ENCODE assay signal across 16 cellular contexts in the genomic region with DNA sequence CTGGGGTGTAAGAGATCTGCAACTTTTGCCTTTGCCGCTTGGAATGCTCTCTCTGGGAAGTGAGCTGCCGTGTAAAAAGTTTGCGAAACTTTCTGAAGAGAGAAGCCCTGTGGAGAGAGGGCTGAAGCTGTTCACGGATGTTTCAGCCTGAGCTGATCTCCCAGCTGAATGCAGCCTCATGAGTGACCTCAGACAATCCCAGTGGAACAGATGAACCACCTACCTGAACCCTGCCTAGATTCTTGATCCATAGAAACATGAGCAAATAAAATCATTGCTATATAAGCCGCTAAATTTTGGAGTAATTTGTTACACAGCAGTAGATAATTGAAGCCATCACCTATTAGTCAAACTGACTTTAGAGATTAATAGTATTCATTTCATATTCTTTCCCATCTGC. TPM values are rescaled to one million over a fixed set of nuclear protein-coding genes. Genes with fewer than 3 reads are reported as not detected.
A peak's percentile ranks its signal among the peaks of the same experiment; 100 is the strongest.
DNase-seq lines count a peak whose midpoint lies in the region; ATAC-seq and TF ChIP-seq lines count a peak whose summit lies in the region.
"Had no signal": no experiment of that assay in that cellular context is flagged by ENCODE, and none has a peak within 500 bp of the region (broad histone marks: within the 10 kb centered on the region; RNA-seq: fewer than 3 reads in every experiment).

No MANE protein-coding gene starts in this region.

- H3K9me2 ChIP-seq in GM23338 (ENCODE audit: insufficient read depth) = peaks cover 8% of the 10 kb centered on the region; the same call in 1 of the 2 replicates

- 0 out of 2 replicates have a peak overlapping the region, but pooled peaks have one; percentile 65 for H3K27ac ChIP-seq in GM23338 (ENCODE audit: low read depth)
- H3K27ac ChIP-seq: BLaER1 treated with 17β-estradiol and CSF1 and Interleukin-3, amounts not matched to agents 10 nM and 100 nM; HL-60; KMS-11 had no signal

- no peaks in the 10 kb centered on the region for H3K79me2 ChIP-seq in GM23338 (replicated peaks; ENCODE audit: insufficient read depth)

- H3K4me1 ChIP-seq in GM23338 (ENCODE audit: insufficient read depth) = peaks cover 17% of the 10 kb centered on the region
- H3K4me1 ChIP-seq: Caco-2 had no signal

- peaks cover 9% of the 10 kb centered on the region for H3K27me3 ChIP-seq in GM23338 (ENCODE audit: insufficient read depth)
- H3K27me3 ChIP-seq: BLaER1 treated with 17β-estradiol and CSF1 and Interleukin-3, amounts not matched to agents 10 nM and 100 nM had no signal

- no peaks in the 10 kb centered on the region for H3K36me3 ChIP-seq in GM23338 (ENCODE audit: insufficient read depth)
- H3K36me3 ChIP-seq: BLaER1 treated with 17β-estradiol and CSF1 and Interleukin-3, amounts not matched to agents 10 nM and 100 nM had no signal

- no peak overlapping the region for H3K4me2 ChIP-seq in GM23338
- H3K4me2 ChIP-seq: BLaER1 treated with 17β-estradiol and CSF1 and Interleukin-3, amounts not matched to agents 10 nM and 100 nM; KMS-11 had no signal

- no peaks in the 10 kb centered on the region for H3K9me3 Mint-ChIP-seq in GM23338
- peaks cover 2% of the 10 kb centered on the region for H3K9me3 Mint-ChIP-seq in neural crest cell
- no peaks in the 10 kb centered on the region for H3K9me3 Mint-ChIP-seq in activated CD4-positive, alpha-beta T cell treated with anti-CD3 and anti-CD28 coated beads, Interleukin-2, amount 10 ng/mL, durations not matched to agents 7 days and 5 days
- H3K9me3 Mint-ChIP-seq: CD4-positive, alpha-beta T cell had no signal

- TF ChIP-seq CTCF in GM23338 (conservative IDR thresholded peaks at IDR 0.05; ENCODE audit: low read depth in 2 of 2) = no peak
- no peak for TF ChIP-seq CTCF in choroid plexus epithelial cell (conservative IDR thresholded peaks at IDR 0.05; ENCODE audit: low read depth, low read length)
- TF ChIP-seq CTCF in neural crest cell (conservative IDR thresholded peaks at IDR 0.05) = no peak

- peak overlapping the region; percentile 75; the same call in 1 of the 2 replicates for H2AFZ ChIP-seq in GM23338

- H3K27me3 Mint-ChIP-seq in GM23338 (ENCODE audit: insufficient read depth, low read depth, poor library complexity) (peaks cover 7% of the 10 kb centered on the region), neural crest cell (ENCODE audit: low read depth) (no peaks in the 10 kb centered on the region)
- peaks cover 18% of the 10 kb centered on the region for H3K27me3 Mint-ChIP-seq in activated CD4-positive, alpha-beta T cell treated with anti-CD3 and anti-CD28 coated beads, Interleukin-2, amount 10 ng/mL, durations not matched to agents 7 days and 5 days

- H3K36me3 Mint-ChIP-seq in GM23338 (ENCODE audit: low read depth) (no peaks in the 10 kb centered on the region; the same call in 2 of the 3 replicates), neural crest cell (ENCODE audit: low read depth) (no peaks in the 10 kb centered on the region)
- H3K36me3 Mint-ChIP-seq in activated CD4-positive, alpha-beta T cell treated with anti-CD3 and anti-CD28 coated beads, Interleukin-2, amount 10 ng/mL, durations not matched to agents 7 days and 5 days (ENCODE audit: low read depth) = no peaks in the 10 kb centered on the region

- H3K27ac Mint-ChIP-seq in GM23338 (no peak overlapping the region), neural crest cell (ENCODE audit: unreplicated experiment) (no peak overlapping the region)
- H3K27ac Mint-ChIP-seq in activated CD4-positive, alpha-beta T cell treated with anti-CD3 and anti-CD28 coated beads, Interleukin-2, amount 10 ng/mL, durations not matched to agents 7 days and 5 days = no peak overlapping the region
- H3K27ac Mint-ChIP-seq: CD4-positive, alpha-beta T cell had no signal

- no peak for ATAC-seq in GM23338

- CTCF ChIA-PET in activated CD4-positive, alpha-beta T cell treated with anti-CD3 and anti-CD28 coated beads, Interleukin-2, amount 10 ng/mL, durations not matched to agents 7 days and 5 days (lab: Charles Lee) = no interaction called here

- DNase-seq in GM23338 (ENCODE audit: low spot score) (peak; percentile 11), HuH-7 (ENCODE audit: low spot score) (peak; percentile 10), choroid plexus epithelial cell (ENCODE audit: low read depth) (peak; percentile 27), neural crest cell (ENCODE audit: low read depth, low spot score) (no peak), midbrain (lab: John Stamatoyannopoulos, UW) (no peak)
- no peak for DNase-seq in activated CD4-positive, alpha-beta T cell treated with anti-CD3 and anti-CD28 coated beads, Interleukin-2, amount 10 ng/mL, durations not matched to agents 7 days and 5 days
- no peak for DNase-seq in activated CD4-positive, CD25-positive, alpha-beta regulatory T cell (lab: John Stamatoyannopoulos, UW)
- DNase-seq: Caco-2; CD4-positive, alpha-beta T cell; DMS79; GDM1; HCEC 1CT had no signal

- POLR2A ChIA-PET in activated CD4-positive, alpha-beta T cell treated with anti-CD3 and anti-CD28 coated beads, Interleukin-2, amount 10 ng/mL, durations not matched to agents 7 days and 5 days (lab: Charles Lee) = no interaction called here

- H3K4me3 ChIP-seq in GM23338 = no peak overlapping the region
- H3K4me3 ChIP-seq in choroid plexus epithelial cell (ENCODE audit: low read depth, low read length) = no peak overlapping the region
- H3K4me3 ChIP-seq: BLaER1 treated with 17β-estradiol and CSF1 and Interleukin-3, amounts not matched to agents 10 nM and 100 nM had no signal

- H3F3A ChIP-seq in GM23338 (replicated peaks; ENCODE audit: low read depth) = peaks cover 15% of the 10 kb centered on the region

- H3K4me3 Mint-ChIP-seq in GM23338 (no peak overlapping the region), neural crest cell (peak overlapping the region; percentile 45)
- no peak overlapping the region for H3K4me3 Mint-ChIP-seq in activated CD4-positive, alpha-beta T cell treated with anti-CD3 and anti-CD28 coated beads, Interleukin-2, amount 10 ng/mL, durations not matched to agents 7 days and 5 days
- H3K4me3 Mint-ChIP-seq: CD4-positive, alpha-beta T cell had no signal

- H3K4me1 Mint-ChIP-seq in GM23338 (peaks cover 23% of the 10 kb centered on the region), neural crest cell (peaks cover 10% of the 10 kb centered on the region)
- H3K4me1 Mint-ChIP-seq in activated CD4-positive, alpha-beta T cell treated with anti-CD3 and anti-CD28 coated beads, Interleukin-2, amount 10 ng/mL, durations not matched to agents 7 days and 5 days = peaks cover 14% of the 10 kb centered on the region

- H4K20me1 ChIP-seq in GM23338 (replicated peaks; ENCODE audit: insufficient read depth) = no peaks in the 10 kb centered on the region
- H4K20me1 ChIP-seq: BLaER1 treated with 17β-estradiol and CSF1 and Interleukin-3, amounts not matched to agents 10 nM and 100 nM had no signal

TF ChIP-seq in GM23338, 12 proteins besides CTCF, POLR2A, EP300 and RAD21:
- TF ChIP-seq, protein P1, sequence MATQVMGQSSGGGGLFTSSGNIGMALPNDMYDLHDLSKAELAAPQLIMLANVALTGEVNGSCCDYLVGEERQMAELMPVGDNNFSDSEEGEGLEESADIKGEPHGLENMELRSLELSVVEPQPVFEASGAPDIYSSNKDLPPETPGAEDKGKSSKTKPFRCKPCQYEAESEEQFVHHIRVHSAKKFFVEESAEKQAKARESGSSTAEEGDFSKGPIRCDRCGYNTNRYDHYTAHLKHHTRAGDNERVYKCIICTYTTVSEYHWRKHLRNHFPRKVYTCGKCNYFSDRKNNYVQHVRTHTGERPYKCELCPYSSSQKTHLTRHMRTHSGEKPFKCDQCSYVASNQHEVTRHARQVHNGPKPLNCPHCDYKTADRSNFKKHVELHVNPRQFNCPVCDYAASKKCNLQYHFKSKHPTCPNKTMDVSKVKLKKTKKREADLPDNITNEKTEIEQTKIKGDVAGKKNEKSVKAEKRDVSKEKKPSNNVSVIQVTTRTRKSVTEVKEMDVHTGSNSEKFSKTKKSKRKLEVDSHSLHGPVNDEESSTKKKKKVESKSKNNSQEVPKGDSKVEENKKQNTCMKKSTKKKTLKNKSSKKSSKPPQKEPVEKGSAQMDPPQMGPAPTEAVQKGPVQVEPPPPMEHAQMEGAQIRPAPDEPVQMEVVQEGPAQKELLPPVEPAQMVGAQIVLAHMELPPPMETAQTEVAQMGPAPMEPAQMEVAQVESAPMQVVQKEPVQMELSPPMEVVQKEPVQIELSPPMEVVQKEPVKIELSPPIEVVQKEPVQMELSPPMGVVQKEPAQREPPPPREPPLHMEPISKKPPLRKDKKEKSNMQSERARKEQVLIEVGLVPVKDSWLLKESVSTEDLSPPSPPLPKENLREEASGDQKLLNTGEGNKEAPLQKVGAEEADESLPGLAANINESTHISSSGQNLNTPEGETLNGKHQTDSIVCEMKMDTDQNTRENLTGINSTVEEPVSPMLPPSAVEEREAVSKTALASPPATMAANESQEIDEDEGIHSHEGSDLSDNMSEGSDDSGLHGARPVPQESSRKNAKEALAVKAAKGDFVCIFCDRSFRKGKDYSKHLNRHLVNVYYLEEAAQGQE (IDR thresholded peaks at IDR 0.05; ENCODE audit: unreplicated experiment) = no peak
- peak; percentile 71 for TF ChIP-seq ZNF331 (CRISPR knock-in tag; IDR thresholded peaks at IDR 0.05; ENCODE audit: low read depth)

RNA-seq across cellular contexts. Expression of gene ALG6, which starts 4.4 kb away (rescaled TPM):
- total RNA-seq in GM23338 (2014; rRNA removed; shearing (Covaris generic)) = 34.6 and 42.1 TPM in 2 replicates
- 19.7 and 24.1 TPM in 2 replicates for polyA plus RNA-seq in GM23338 (2016; fragmentation: Nextera tagmentation; extraction: Ambion mirVana)
- total RNA-seq in neural crest cell = 26.0 and 26.9 TPM in 2 replicates
- 10 to 100 TPM; 26.9 to 28.9 TPM for total RNA-seq in activated CD4-positive, alpha-beta T cell treated with anti-CD3 and anti-CD28 coated beads, Interleukin-2, amount 10 ng/mL, durations not matched to agents 7 days and 5 days

RNA-seq across cellular contexts. Expression of gene FOXD3, which starts 40.6 kb away (rescaled TPM):
- total RNA-seq in GM23338 (2014; rRNA removed; shearing (Covaris generic)) = 41.3 and 49.0 TPM in 2 replicates
- polyA plus RNA-seq in GM23338 (2016; fragmentation: Nextera tagmentation; extraction: Ambion mirVana) = 13.8 and 14.3 TPM in 2 replicates
- total RNA-seq in neural crest cell = 42.5 and 46.9 TPM in 2 replicates
- total RNA-seq in activated CD4-positive, alpha-beta T cell treated with anti-CD3 and anti-CD28 coated beads, Interleukin-2, amount 10 ng/mL, durations not matched to agents 7 days and 5 days = not detected
- total RNA-seq: Caco-2; CD4-positive, alpha-beta T cell; LHCN-M2 had no signal

Comparison
In these comparisons a context has a peak if more than half of its experiments do, and no peak if none do; other contexts are left out.
1. DNase-seq: peak in GM23338 (single experiment), HuH-7 (single experiment) and choroid plexus epithelial cell (single experiment); none in neural crest cell (single experiment), activated CD4-positive, alpha-beta T cell treated with anti-CD3 and anti-CD28 coated beads, Interleukin-2, amount 10 ng/mL, durations not matched to agents 7 days and 5 days (single experiment), midbrain (single experiment) and activated CD4-positive, CD25-positive, alpha-beta regulatory T cell (0 of 4).
2. RNA of gene FOXD3, which starts 40.6 kb away (total RNA-seq): 41.3 to 49.0 TPM in GM23338 and 42.5 to 46.9 TPM in neural crest cell; not detected in activated CD4-positive, alpha-beta T cell treated with anti-CD3 and anti-CD28 coated beads, Interleukin-2, amount 10 ng/mL, durations not matched to agents 7 days and 5 days; every median in the first group is over 10 times any median in the second.